Comparison of ENCODE assay signal across 21 cellular contexts in the genomic region with DNA sequence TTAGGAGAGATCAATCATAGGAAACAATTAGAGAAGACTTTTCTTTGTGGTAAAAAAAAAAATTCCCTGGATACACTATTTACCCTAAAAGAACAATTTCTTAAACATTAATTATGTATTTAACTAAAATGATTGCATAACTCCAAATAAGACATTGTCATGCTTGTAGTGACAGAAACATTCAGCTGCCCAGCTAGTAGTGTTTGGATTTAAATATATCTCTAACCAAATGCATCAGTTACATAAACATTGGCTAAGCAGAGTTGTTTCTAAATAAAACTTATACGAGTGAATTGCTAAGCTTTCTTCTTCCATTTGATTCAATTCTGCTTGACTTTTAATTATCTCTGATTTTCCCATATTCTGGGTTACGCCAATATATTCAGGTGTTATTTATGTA. TPM values are rescaled to one million over a fixed set of nuclear protein-coding genes. Genes with fewer than 3 reads are reported as not detected.
A peak's percentile ranks its signal among the peaks of the same experiment; 100 is the strongest.
DNase-seq lines count a peak whose midpoint lies in the region; ATAC-seq and TF ChIP-seq lines count a peak whose summit lies in the region.
"Had no signal": no experiment of that assay in that cellular context is flagged by ENCODE, and none has a peak within 500 bp of the region (broad histone marks: within the 10 kb centered on the region; RNA-seq: fewer than 3 reads in every experiment).

No MANE protein-coding gene starts in this region.

- no peaks in the 10 kb centered on the region for H3K79me1 ChIP-seq in mesenchymal stem cell (replicated peaks; ENCODE audit: low read length, poor library complexity, severe bottlenecking)

- peak; percentile 18 for ATAC-seq in left ventricle myocardium superior
- ATAC-seq in Right ventricle myocardium superior (ENCODE audit: poor library complexity): no peak
- no peak for ATAC-seq in GM21381 (IDR thresholded peaks at IDR 0.05; ENCODE audit: unreplicated experiment)

- DNase-seq in left ventricle myocardium superior (no peak), Right ventricle myocardium superior (no peak), choroid plexus epithelial cell (ENCODE audit: low read depth) (peak; percentile 15), mesenchymal stem cell (peak; percentile 18), smooth muscle cell (lab: John Stamatoyannopoulos, UW; ENCODE audit: unreplicated experiment) (no peak), ecto neural progenitor cell (ENCODE audit: low spot score) (no peak)
- DNase-seq in activated effector memory CD4-positive, alpha-beta T cell treated with Interleukin-2 at 50 U/mL for 16 hours: no peak
- DNase-seq: CD4-positive, CD25-positive, alpha-beta regulatory T cell; DMS153; DND-41; KG1; MM.1S; NCI-H2029 treated with DMSO at 0.1 percent for 48 hours; NCI-H226; NCI-H510A treated with DMSO at 0.1 percent for 48 hours; NCI-H774; PC-3 had no signal

- H3K4ac ChIP-seq in mesenchymal stem cell (ENCODE audit: low read depth in 1 of 2, low read length in 2 of 2): no peak overlapping the region

- no peak overlapping the region for H3K4me3 ChIP-seq in choroid plexus epithelial cell (ENCODE audit: low read depth, low read length)
- H3K4me3 ChIP-seq in mesenchymal stem cell (ENCODE audit: insufficient read depth in 1 of 2, low read depth in 1 of 2, low read length in 2 of 2): no peak overlapping the region
- H3K4me3 ChIP-seq in smooth muscle cell: no peak overlapping the region
- H3K4me3 ChIP-seq: BLaER1, SJSA1 had no signal

- no peak overlapping the region for H4K8ac ChIP-seq in mesenchymal stem cell (ENCODE audit: low read length)

- no peak overlapping the region for H2BK12ac ChIP-seq in mesenchymal stem cell (ENCODE audit: low read length in 2 of 2)

- no peaks in the 10 kb centered on the region for H3K79me2 ChIP-seq in smooth muscle cell (ENCODE audit: low read depth)

- no peak overlapping the region for H3K23ac ChIP-seq in mesenchymal stem cell (ENCODE audit: low read length in 2 of 2)

- H2AFZ ChIP-seq in mesenchymal stem cell (ENCODE audit: low read depth, low read length) (no peak overlapping the region), smooth muscle cell (ENCODE audit: low read depth) (peak overlapping the region; percentile 32)

- 100% methylated on average over 1 of the region's 2 CpGs for WGBS in mesenchymal stem cell
- WGBS in smooth muscle cell (ENCODE audit: low lambda C conversion rate): 80% methylated on average over 2 of the region's 2 CpGs

- no peak for TF ChIP-seq CTCF in choroid plexus epithelial cell (conservative IDR thresholded peaks at IDR 0.05; ENCODE audit: low read depth, low read length)
- no peak for TF ChIP-seq CTCF in smooth muscle cell (IDR thresholded peaks at IDR 0.05; ENCODE audit: borderline replicate concordance, insufficient read depth, poor library complexity, severe bottlenecking)

- H3K27ac ChIP-seq in mesenchymal stem cell (ENCODE audit: low read length, poor library complexity, severe bottlenecking) (no peak overlapping the region), smooth muscle cell (ENCODE audit: low read depth) (no peak overlapping the region)
- H3K27ac ChIP-seq: BLaER1, SJSA1 had no signal

- H4K91ac ChIP-seq in mesenchymal stem cell (ENCODE audit: low read length): no peak overlapping the region

- H3K4me1 ChIP-seq in mesenchymal stem cell (ENCODE audit: control insufficient read depth, insufficient read depth, low read depth, low read length): peaks cover 3% of the 10 kb centered on the region
- no peaks in the 10 kb centered on the region for H3K4me1 ChIP-seq in smooth muscle cell (ENCODE audit: low read depth)
- H3K4me1 ChIP-seq: BLaER1, SJSA1 had no signal

- H3K9ac ChIP-seq in mesenchymal stem cell (ENCODE audit: low read length): no peak overlapping the region
- no peak overlapping the region for H3K9ac ChIP-seq in smooth muscle cell (ENCODE audit: low read depth)
- H3K9ac ChIP-seq: BLaER1 had no signal

- no peak overlapping the region for H3K14ac ChIP-seq in mesenchymal stem cell (ENCODE audit: low read length in 2 of 2)

- H3K9me3 ChIP-seq in mesenchymal stem cell (ENCODE audit: control insufficient read depth, low read length) (no peaks in the 10 kb centered on the region), smooth muscle cell (replicated peaks; ENCODE audit: low read depth) (no peaks in the 10 kb centered on the region)
- H3K9me3 ChIP-seq: BLaER1, SJSA1 had no signal

- H2BK5ac ChIP-seq in mesenchymal stem cell (ENCODE audit: low read depth, low read length, poor library complexity, severe bottlenecking): no peak overlapping the region

- no peak overlapping the region for H2BK120ac ChIP-seq in mesenchymal stem cell (ENCODE audit: low read depth, low read length)

- H3K27me3 ChIP-seq in mesenchymal stem cell (ENCODE audit: control insufficient read depth in 1 of 2, insufficient read depth in 1 of 2, low read length in 2 of 2) (no peaks in the 10 kb centered on the region), smooth muscle cell (ENCODE audit: low read depth) (no peaks in the 10 kb centered on the region)
- H3K27me3 ChIP-seq: BLaER1, SJSA1 had no signal

- H4K20me1 ChIP-seq in smooth muscle cell (ENCODE audit: low read depth): no peaks in the 10 kb centered on the region
- H4K20me1 ChIP-seq: BLaER1 had no signal

- H3K36me3 ChIP-seq in mesenchymal stem cell (ENCODE audit: control insufficient read depth in 1 of 2, insufficient read depth in 2 of 2, low read depth in 1 of 2, low read length in 2 of 2): no peaks in the 10 kb centered on the region
- H3K36me3 ChIP-seq in smooth muscle cell (ENCODE audit: low read depth): no peaks in the 10 kb centered on the region
- H3K36me3 ChIP-seq: BLaER1, SJSA1 had no signal

- H2AK5ac ChIP-seq in mesenchymal stem cell (ENCODE audit: low read length, severe bottlenecking): no peak overlapping the region

- H3F3A ChIP-seq in smooth muscle cell (ENCODE audit: low read depth): no peaks in the 10 kb centered on the region

- no peak overlapping the region for H3K4me2 ChIP-seq in mesenchymal stem cell (ENCODE audit: low read length, poor library complexity, severe bottlenecking)
- H3K4me2 ChIP-seq in smooth muscle cell: peak overlapping the region; percentile 46
- H3K4me2 ChIP-seq: BLaER1 had no signal

- no peak overlapping the region for H3K18ac ChIP-seq in mesenchymal stem cell (ENCODE audit: low read depth in 1 of 2, low read length in 2 of 2)

- no peak overlapping the region for H2BK15ac ChIP-seq in mesenchymal stem cell (ENCODE audit: low read depth, poor library complexity, severe bottlenecking)

- intact Hi-C loops in left ventricle myocardium superior (cut with micrococcal nuclease): no loop called here
- intact Hi-C loops in Right ventricle myocardium superior (cut with DNase I): no loop called here

RNA-seq across cellular contexts. Expression of a gene that starts 23.7 kb away (rescaled TPM):
- total RNA-seq in left ventricle myocardium superior (436 TPM), Right ventricle myocardium superior (403 TPM), smooth muscle cell (not detected in 2 replicates)
- 0.08 TPM for polyA plus RNA-seq in mesenchymal stem cell (2013, experiment 1 of 2)
- polyA plus RNA-seq in mesenchymal stem cell (2013, experiment 2 of 2): 0.16 TPM
- polyA plus RNA-seq in smooth muscle cell: not detected in 2 replicates
- total RNA-seq: CD4-positive, CD25-positive, alpha-beta regulatory T cell; PC-3; SJSA1 had no signal
- polyA plus RNA-seq: AG04450; CD4-positive, CD25-positive, alpha-beta regulatory T cell had no signal

Comparison
In these comparisons a context has a peak if more than half of its experiments do, and no peak if none do; other contexts are left out.
1. DNase-seq: peak in choroid plexus epithelial cell (single experiment) and mesenchymal stem cell (single experiment); none in left ventricle myocardium superior (single experiment), Right ventricle myocardium superior (single experiment), smooth muscle cell (single experiment), ecto neural progenitor cell (single experiment) and activated effector memory CD4-positive, alpha-beta T cell treated with Interleukin-2 at 50 U/mL for 16 hours (single experiment).
2. RNA of a gene that starts 23.7 kb away (total RNA-seq): 436 TPM in left ventricle myocardium superior (single experiment) and 403 TPM in Right ventricle myocardium superior (single experiment); not detected in smooth muscle cell; every median in the first group is over 100 times any median in the second.